In genomic region chr3:43231276-43232000, GRCh38 we compare ENCODE assay signal across 19 cellular contexts. TPM values are rescaled to one million over a fixed set of nuclear protein-coding genes. Genes with fewer than 3 reads are reported as not detected.
DNase-seq lines count a peak whose midpoint lies in the region; ATAC-seq, FAIRE-seq and TF ChIP-seq lines count a peak whose summit lies in the region.
"Had no signal": no experiment of that assay in that cellular context is flagged by ENCODE, and none has a peak within 500 bp of the region (broad histone marks: within the 10 kb centered on the region; RNA-seq: fewer than 3 reads in every experiment).

No MANE protein-coding gene starts in this region.

- H3K27me3 ChIP-seq in GM23248 (replicated peaks; ENCODE audit: insufficient read depth) (no peaks in the 10 kb centered on the region), brain microvascular endothelial cell (replicated peaks) (no peaks in the 10 kb centered on the region), keratinocyte (ENCODE audit: control insufficient read depth, extremely low read depth, insufficient read depth, low read length) (no peaks in the 10 kb centered on the region), left lung (no peaks in the 10 kb centered on the region)

- H3K4me2 ChIP-seq in GM23248 (ENCODE audit: unreplicated experiment) (peak overlapping the region; percentile 19), keratinocyte (ENCODE audit: control insufficient read depth, extremely low read depth, insufficient read depth, low read depth, low read length) (no peak overlapping the region)

- H4K20me1 ChIP-seq in GM23248 (ENCODE audit: insufficient read depth), result no peaks in the 10 kb centered on the region
- H4K20me1 ChIP-seq in keratinocyte (ENCODE audit: control insufficient read depth, extremely low read depth, insufficient read depth, low read length), result no peaks in the 10 kb centered on the region

- no peaks in the 10 kb centered on the region for H3K36me3 ChIP-seq in GM23248 (ENCODE audit: low read depth)
- no peaks in the 10 kb centered on the region for H3K36me3 ChIP-seq in brain microvascular endothelial cell (replicated peaks)
- no peaks in the 10 kb centered on the region for H3K36me3 ChIP-seq in keratinocyte (ENCODE audit: control insufficient read depth in 2 of 2, extremely low read depth in 1 of 2, insufficient read depth in 2 of 2, low read length in 2 of 2)
- H3K36me3 ChIP-seq in left lung, result no peaks in the 10 kb centered on the region

- H3F3A ChIP-seq in GM23248 (ENCODE audit: insufficient read depth), result peaks cover 3% of the 10 kb centered on the region; the same call in 1 of the 2 replicates

- no peaks in the 10 kb centered on the region for H3K9me3 ChIP-seq in GM23248 (ENCODE audit: low read depth)
- peaks cover 3% of the 10 kb centered on the region for H3K9me3 ChIP-seq in keratinocyte (ENCODE audit: control insufficient read depth, low read depth, low read length)
- peaks cover 0 to 19% of the 10 kb centered on the region in 2 donors for H3K9me3 ChIP-seq in left lung

- peak; percentile 17 for FAIRE-seq in keratinocyte (lab: Jason Lieb, UNC)
- FAIRE-seq: colon, GM18507, RCC 7860 had no signal

- H3K27ac ChIP-seq in GM23248, result no peak overlapping the region
- no peak overlapping the region for H3K27ac ChIP-seq in brain microvascular endothelial cell
- no peak overlapping the region for H3K27ac ChIP-seq in keratinocyte (ENCODE audit: control insufficient read depth, insufficient read depth, low read length)
- H3K27ac ChIP-seq in left lung, result no peak overlapping the region

- H3K79me2 ChIP-seq in GM23248 (ENCODE audit: insufficient read depth) (no peaks in the 10 kb centered on the region), keratinocyte (ENCODE audit: control insufficient read depth, insufficient read depth, low read length) (no peaks in the 10 kb centered on the region)

- H3K9me2 ChIP-seq in GM23248 (ENCODE audit: insufficient read depth), result no peaks in the 10 kb centered on the region

- ATAC-seq in GM19395 (IDR thresholded peaks at IDR 0.05; ENCODE audit: unreplicated experiment), result no peak
- no peak for ATAC-seq in left lung
- ATAC-seq: activated CD8-positive, alpha-beta T cell treated with anti-CD3 and anti-CD28 coated beads, Interleukin-2, amount 10 ng/mL, durations not matched to agents 7 days and 5 days; sciatic nerve had no signal

- dilution Hi-C loops in keratinocyte (cut with MboI; ENCODE audit: extremely low pct_ligation_motif_present, low sequenced_read_pairs), result no loop called here

- H3K4me3 ChIP-seq in GM23248 (no peak overlapping the region), brain microvascular endothelial cell (ENCODE audit: low read depth, low read length) (no peak overlapping the region), keratinocyte (ENCODE audit: control insufficient read depth in 2 of 3, extremely low read depth in 1 of 3, insufficient read depth in 2 of 3, low read depth in 1 of 3, low read length in 3 of 3) (no peak overlapping the region), left lung (no peak overlapping the region)

- H3K4me1 ChIP-seq in GM23248 (ENCODE audit: insufficient read depth) (peaks cover 11% of the 10 kb centered on the region), keratinocyte (ENCODE audit: control insufficient read depth, extremely low read depth, insufficient read depth, low read length) (peaks cover 17% of the 10 kb centered on the region), left lung (no peaks in the 10 kb centered on the region)

- in situ Hi-C loops in GM23248 (cut with MboI) (no loop called here), brain microvascular endothelial cell (cut with HindIII; ENCODE audit: low pct_ligation_motif_present, low sequenced_read_pairs) (no loop called here)

- H3K9ac ChIP-seq in GM23248, result no peak overlapping the region
- no peak overlapping the region for H3K9ac ChIP-seq in keratinocyte (ENCODE audit: control insufficient read depth, extremely low read depth, insufficient read depth, low read length)

- intact Hi-C loops in left lung (cut with DNase I), result no loop called here

- 21 to 28% methylated on average over 6 of the region's 6 CpGs for WGBS in GM23248 (ENCODE audit: low coverage in 1 of 2, low lambda C conversion rate in 2 of 2, missing lambda C conversion rate in 2 of 2), 2 experiments

- TF ChIP-seq CTCF in brain microvascular endothelial cell (IDR thresholded peaks at IDR 0.05; ENCODE audit: low read depth, low read length, missing control alignments) (no peak), keratinocyte (optimal IDR thresholded peaks at IDR 0.05 in 1 of 3, IDR thresholded peaks at IDR 0.05 in 1 of 3, conservative IDR thresholded peaks at IDR 0.05 in 1 of 3; ENCODE audit: extremely low read depth in 1 of 3, insufficient read depth in 2 of 3, low read length in 3 of 3) (no peak), left lung (IDR thresholded peaks at IDR 0.05) (no peak)

- no peaks in the 10 kb centered on the region for H3K9me1 ChIP-seq in keratinocyte (ENCODE audit: control insufficient read depth, extremely low read depth, insufficient read depth, low read length)

- 0 out of 2 replicates have a peak overlapping the region, but pooled peaks have one; percentile 2 for H2AFZ ChIP-seq in GM23248
- H2AFZ ChIP-seq in keratinocyte (ENCODE audit: control insufficient read depth, low read length), result no peak overlapping the region

- DNase-seq in AG08395 (ENCODE audit: low spot score), result peak; percentile 66
- peak; percentile 22 for DNase-seq in GM23248
- DNase-seq in brain microvascular endothelial cell, result peak; percentile 33
- DNase-seq in keratinocyte (ENCODE audit: low read depth, low spot score), result no peak
- DNase-seq in left lung, result no peak
- DNase-seq in activated CD4-positive, CD25-positive, alpha-beta regulatory T cell (lab: John Stamatoyannopoulos, UW), result no peak
- no peak for DNase-seq in SKM-1 (lab: John Stamatoyannopoulos, UW; ENCODE audit: unreplicated experiment)
- DNase-seq: activated CD8-positive, alpha-beta T cell treated with anti-CD3 and anti-CD28 coated beads, Interleukin-2, amount 10 ng/mL, durations not matched to agents 7 days and 5 days; glutamatergic neuron; immature natural killer cell; midbrain; NCI-H1092; NCI-H774; stimulated activated CD4-positive, alpha-beta T cell treated with anti-CD3 and anti-CD28 coated beads, Interleukin-2, amount 100 ng/mL, for 24 hours had no signal

RNA-seq across cellular contexts. Expression of gene SNRK, which starts 54.9 kb away (rescaled TPM):
- 11.6 and 15.0 TPM in 2 replicates for total RNA-seq in GM23248 (2014; rRNA removed; shearing (Covaris generic))
- polyA plus RNA-seq in GM23248 (2016; fragmentation: Nextera tagmentation; extraction: Ambion mirVana), result 5.0 and 6.4 TPM in 2 replicates
- 9.4 to 15.7 TPM (median 11.5 TPM) in 3 replicates for polyA plus RNA-seq in keratinocyte
- polyA plus RNA-seq in keratinocyte (2011; ENCODE audit: low read depth), result 9.4 TPM
- 6.0 and 8.6 TPM in 2 replicates for polyA plus RNA-seq in keratinocyte (2011; cell fraction: cytosol; rRNA removed)
- 15.5 and 16.8 TPM in 2 replicates for polyA plus RNA-seq in keratinocyte (2011; cell fraction: nucleus; rRNA removed)
- polyA plus RNA-seq in keratinocyte (2012; ENCODE audit: low replicate concordance), result 10.1 and 13.6 TPM in 2 replicates
- 34.0 to 53.3 TPM (median 37.1 TPM) in 3 replicates for polyA minus RNA-seq in keratinocyte
- polyA minus RNA-seq in keratinocyte (2011; cell fraction: cytosol; rRNA and poly(A)+ RNA removed), result 23.0 TPM
- 18.5 and 37.1 TPM in 2 replicates for polyA minus RNA-seq in keratinocyte (2011; cell fraction: nucleus; rRNA and poly(A)+ RNA removed)
- 10 to 100 TPM; 29.5 to 45.9 TPM for total RNA-seq in left lung

Comparison
In these comparisons a context has a peak if more than half of its experiments do, and no peak if none do; other contexts are left out.
1. DNase-seq: peak in AG08395 (single experiment), GM23248 (single experiment) and brain microvascular endothelial cell (single experiment); none in keratinocyte (single experiment), left lung (0 of 2), activated CD4-positive, CD25-positive, alpha-beta regulatory T cell (0 of 4) and SKM-1 (single experiment).